In the genomic region with DNA sequence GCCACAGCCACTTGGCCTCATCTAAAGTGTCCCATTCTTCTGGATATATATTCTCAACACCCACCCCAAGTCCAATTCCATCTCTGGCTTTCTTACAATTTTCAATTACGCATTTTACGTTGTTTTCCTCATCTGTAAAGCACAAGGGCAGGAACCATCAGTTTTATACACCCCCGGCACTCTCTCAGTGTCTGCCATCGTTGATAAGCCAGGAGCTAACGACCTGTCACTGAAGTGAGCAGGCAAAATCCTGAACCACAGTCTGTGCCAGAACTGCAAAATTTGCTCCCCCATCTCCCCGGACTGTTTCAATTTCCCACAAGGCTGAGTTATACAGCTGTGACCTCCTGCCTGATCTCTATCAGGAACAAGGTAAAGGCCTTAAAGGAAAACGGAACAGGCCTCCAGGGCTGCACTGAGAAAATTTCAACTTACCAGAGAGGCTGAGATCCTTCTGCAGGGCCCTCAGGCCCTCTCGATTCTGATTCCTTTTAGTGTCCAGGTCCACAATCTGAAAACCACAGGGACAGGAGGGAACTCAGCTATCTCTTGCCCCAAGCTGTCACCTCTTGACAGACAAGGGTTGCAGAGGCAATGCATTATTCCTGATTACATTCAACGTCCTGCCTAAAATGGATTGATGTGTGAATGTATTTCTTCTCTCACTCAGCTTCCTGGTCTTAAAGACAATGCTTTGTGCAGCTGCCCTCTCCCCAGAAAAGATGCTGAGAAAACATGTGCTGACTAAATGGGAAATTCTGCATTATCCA, we compare ENCODE assay signal across 2 cellular contexts.
TF ChIP-seq lines count a peak whose summit lies in the region.

No MANE protein-coding gene starts in this region.

TF ChIP-seq in A549, 52 proteins besides CTCF, POLR2A, EP300 and RAD21 (continued from another document):
- no peak for TF ChIP-seq PHF8 (IDR thresholded peaks at IDR 0.05; ENCODE audit: borderline replicate concordance, low read depth)

TF ChIP-seq in GM23338, 12 proteins besides CTCF, POLR2A, EP300 and RAD21 (continued from another document):
- TF ChIP-seq, protein P1, sequence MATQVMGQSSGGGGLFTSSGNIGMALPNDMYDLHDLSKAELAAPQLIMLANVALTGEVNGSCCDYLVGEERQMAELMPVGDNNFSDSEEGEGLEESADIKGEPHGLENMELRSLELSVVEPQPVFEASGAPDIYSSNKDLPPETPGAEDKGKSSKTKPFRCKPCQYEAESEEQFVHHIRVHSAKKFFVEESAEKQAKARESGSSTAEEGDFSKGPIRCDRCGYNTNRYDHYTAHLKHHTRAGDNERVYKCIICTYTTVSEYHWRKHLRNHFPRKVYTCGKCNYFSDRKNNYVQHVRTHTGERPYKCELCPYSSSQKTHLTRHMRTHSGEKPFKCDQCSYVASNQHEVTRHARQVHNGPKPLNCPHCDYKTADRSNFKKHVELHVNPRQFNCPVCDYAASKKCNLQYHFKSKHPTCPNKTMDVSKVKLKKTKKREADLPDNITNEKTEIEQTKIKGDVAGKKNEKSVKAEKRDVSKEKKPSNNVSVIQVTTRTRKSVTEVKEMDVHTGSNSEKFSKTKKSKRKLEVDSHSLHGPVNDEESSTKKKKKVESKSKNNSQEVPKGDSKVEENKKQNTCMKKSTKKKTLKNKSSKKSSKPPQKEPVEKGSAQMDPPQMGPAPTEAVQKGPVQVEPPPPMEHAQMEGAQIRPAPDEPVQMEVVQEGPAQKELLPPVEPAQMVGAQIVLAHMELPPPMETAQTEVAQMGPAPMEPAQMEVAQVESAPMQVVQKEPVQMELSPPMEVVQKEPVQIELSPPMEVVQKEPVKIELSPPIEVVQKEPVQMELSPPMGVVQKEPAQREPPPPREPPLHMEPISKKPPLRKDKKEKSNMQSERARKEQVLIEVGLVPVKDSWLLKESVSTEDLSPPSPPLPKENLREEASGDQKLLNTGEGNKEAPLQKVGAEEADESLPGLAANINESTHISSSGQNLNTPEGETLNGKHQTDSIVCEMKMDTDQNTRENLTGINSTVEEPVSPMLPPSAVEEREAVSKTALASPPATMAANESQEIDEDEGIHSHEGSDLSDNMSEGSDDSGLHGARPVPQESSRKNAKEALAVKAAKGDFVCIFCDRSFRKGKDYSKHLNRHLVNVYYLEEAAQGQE (IDR thresholded peaks at IDR 0.05; ENCODE audit: unreplicated experiment) = no peak
- TF ChIP-seq STAT1 (IDR thresholded peaks at IDR 0.05; ENCODE audit: unreplicated experiment) = no peak
- no peak for TF ChIP-seq CREB1 (CRISPR knock-in tag; IDR thresholded peaks at IDR 0.05; ENCODE audit: low read depth)
- no peak for TF ChIP-seq ZNF114 (CRISPR knock-in tag; IDR thresholded peaks at IDR 0.05)
- TF ChIP-seq, protein P2, sequence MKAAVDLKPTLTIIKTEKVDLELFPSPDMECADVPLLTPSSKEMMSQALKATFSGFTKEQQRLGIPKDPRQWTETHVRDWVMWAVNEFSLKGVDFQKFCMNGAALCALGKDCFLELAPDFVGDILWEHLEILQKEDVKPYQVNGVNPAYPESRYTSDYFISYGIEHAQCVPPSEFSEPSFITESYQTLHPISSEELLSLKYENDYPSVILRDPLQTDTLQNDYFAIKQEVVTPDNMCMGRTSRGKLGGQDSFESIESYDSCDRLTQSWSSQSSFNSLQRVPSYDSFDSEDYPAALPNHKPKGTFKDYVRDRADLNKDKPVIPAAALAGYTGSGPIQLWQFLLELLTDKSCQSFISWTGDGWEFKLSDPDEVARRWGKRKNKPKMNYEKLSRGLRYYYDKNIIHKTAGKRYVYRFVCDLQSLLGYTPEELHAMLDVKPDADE (IDR thresholded peaks at IDR 0.05) = no peak
- TF ChIP-seq ZNF331 (CRISPR knock-in tag; IDR thresholded peaks at IDR 0.05; ENCODE audit: low read depth) = no peak
- TF ChIP-seq, protein P3, sequence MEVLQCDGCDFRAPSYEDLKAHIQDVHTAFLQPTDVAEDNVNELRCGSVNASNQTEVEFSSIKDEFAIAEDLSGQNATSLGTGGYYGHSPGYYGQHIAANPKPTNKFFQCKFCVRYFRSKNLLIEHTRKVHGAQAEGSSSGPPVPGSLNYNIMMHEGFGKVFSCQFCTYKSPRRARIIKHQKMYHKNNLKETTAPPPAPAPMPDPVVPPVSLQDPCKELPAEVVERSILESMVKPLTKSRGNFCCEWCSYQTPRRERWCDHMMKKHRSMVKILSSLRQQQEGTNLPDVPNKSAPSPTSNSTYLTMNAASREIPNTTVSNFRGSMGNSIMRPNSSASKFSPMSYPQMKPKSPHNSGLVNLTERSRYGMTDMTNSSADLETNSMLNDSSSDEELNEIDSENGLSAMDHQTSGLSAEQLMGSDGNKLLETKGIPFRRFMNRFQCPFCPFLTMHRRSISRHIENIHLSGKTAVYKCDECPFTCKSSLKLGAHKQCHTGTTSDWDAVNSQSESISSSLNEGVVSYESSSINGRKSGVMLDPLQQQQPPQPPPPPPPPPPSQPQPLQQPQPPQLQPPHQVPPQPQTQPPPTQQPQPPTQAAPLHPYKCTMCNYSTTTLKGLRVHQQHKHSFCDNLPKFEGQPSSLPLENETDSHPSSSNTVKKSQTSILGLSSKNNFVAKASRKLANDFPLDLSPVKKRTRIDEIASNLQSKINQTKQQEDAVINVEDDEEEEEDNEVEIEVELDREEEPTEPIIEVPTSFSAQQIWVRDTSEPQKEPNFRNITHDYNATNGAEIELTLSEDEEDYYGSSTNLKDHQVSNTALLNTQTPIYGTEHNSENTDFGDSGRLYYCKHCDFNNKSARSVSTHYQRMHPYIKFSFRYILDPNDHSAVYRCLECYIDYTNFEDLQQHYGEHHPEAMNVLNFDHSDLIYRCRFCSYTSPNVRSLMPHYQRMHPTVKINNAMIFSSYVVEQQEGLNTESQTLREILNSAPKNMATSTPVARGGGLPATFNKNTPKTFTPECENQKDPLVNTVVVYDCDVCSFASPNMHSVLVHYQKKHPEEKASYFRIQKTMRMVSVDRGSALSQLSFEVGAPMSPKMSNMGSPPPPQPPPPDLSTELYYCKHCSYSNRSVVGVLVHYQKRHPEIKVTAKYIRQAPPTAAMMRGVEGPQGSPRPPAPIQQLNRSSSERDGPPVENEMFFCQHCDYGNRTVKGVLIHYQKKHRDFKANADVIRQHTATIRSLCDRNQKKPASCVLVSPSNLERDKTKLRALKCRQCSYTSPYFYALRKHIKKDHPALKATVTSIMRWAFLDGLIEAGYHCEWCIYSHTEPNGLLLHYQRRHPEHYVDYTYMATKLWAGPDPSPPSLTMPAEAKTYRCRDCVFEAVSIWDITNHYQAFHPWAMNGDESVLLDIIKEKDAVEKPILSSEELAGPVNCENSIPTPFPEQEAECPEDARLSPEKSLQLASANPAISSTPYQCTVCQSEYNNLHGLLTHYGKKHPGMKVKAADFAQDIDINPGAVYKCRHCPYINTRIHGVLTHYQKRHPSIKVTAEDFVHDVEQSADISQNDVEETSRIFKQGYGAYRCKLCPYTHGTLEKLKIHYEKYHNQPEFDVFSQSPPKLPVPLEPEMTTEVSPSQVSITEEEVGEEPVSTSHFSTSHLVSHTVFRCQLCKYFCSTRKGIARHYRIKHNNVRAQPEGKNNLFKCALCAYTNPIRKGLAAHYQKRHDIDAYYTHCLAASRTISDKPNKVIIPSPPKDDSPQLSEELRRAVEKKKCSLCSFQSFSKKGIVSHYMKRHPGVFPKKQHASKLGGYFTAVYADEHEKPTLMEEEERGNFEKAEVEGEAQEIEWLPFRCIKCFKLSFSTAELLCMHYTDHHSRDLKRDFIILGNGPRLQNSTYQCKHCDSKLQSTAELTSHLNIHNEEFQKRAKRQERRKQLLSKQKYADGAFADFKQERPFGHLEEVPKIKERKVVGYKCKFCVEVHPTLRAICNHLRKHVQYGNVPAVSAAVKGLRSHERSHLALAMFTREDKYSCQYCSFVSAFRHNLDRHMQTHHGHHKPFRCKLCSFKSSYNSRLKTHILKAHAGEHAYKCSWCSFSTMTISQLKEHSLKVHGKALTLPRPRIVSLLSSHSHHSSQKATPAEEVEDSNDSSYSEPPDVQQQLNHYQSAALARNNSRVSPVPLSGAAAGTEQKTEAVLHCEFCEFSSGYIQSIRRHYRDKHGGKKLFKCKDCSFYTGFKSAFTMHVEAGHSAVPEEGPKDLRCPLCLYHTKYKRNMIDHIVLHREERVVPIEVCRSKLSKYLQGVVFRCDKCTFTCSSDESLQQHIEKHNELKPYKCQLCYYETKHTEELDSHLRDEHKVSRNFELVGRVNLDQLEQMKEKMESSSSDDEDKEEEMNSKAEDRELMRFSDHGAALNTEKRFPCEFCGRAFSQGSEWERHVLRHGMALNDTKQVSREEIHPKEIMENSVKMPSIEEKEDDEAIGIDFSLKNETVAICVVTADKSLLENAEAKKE (CRISPR knock-in tag; IDR thresholded peaks at IDR 0.05) = no peak
- no peak for TF ChIP-seq EZH2phosphoT487 (IDR thresholded peaks at IDR 0.05; ENCODE audit: unreplicated experiment)
- TF ChIP-seq NANOG (IDR thresholded peaks at IDR 0.05; ENCODE audit: borderline replicate concordance) = no peak
